In genomic region chr19:2477141-2477710, GRCh38 we compare ENCODE assay signal across 8 cellular contexts. TPM values are rescaled to one million over a fixed set of nuclear protein-coding genes. Genes with fewer than 3 reads are reported as not detected.
DNase-seq lines count a peak whose midpoint lies in the region; ATAC-seq and TF ChIP-seq lines count a peak whose summit lies in the region.

No MANE protein-coding gene starts in this region.

- TF ChIP-seq CTCF in AG04449 (IDR thresholded peaks at IDR 0.05; ENCODE audit: insufficient read depth, low read length, missing control alignments), result no peak
- no peak for TF ChIP-seq CTCF in IMR-90 (conservative IDR thresholded peaks at IDR 0.05; ENCODE audit: low read depth, low read length)
- no peak for TF ChIP-seq CTCF in right atrium auricular region (IDR thresholded peaks at IDR 0.05)
- TF ChIP-seq CTCF in sigmoid colon (IDR thresholded peaks at IDR 0.05), result no peak

- 0% methylated on average over 4 of the region's 27 CpGs; no CpG with 5 or more reads in 1 of the 2 experiments for WGBS in IMR-90 (ENCODE audit: extremely low coverage in 2 of 2, insufficient read length in 1 of 2), 2 experiments
- WGBS in sigmoid colon, 2 donors, result 2 to 7% methylated on average over 27 of the region's 27 CpGs

- H3K23ac ChIP-seq in IMR-90 (ENCODE audit: low read depth, low read length), result peak overlapping the region; percentile 83

- H4K5ac ChIP-seq in IMR-90 (ENCODE audit: low read depth, low read length), result no peak overlapping the region

- H3K4me1 ChIP-seq in IMR-90 (ENCODE audit: control insufficient read depth, insufficient read depth, low read length) (peaks cover 4% of the 10 kb centered on the region; the same call in 1 of the 2 replicates), adipocyte (ENCODE audit: control insufficient read depth, insufficient read depth, low read length) (peaks cover 3% of the 10 kb centered on the region), right atrium auricular region (peaks cover 0 to 39% of the 10 kb centered on the region in 2 donors), sigmoid colon (peaks cover 0 to 35% (median 20%) of the 10 kb centered on the region in 4 donors)

- H3K9me3 ChIP-seq in IMR-90 (ENCODE audit: control insufficient read depth, insufficient read depth, low read length) (peaks cover under 1% of the 10 kb centered on the region), adipocyte (ENCODE audit: control insufficient read depth, low read length) (peaks cover under 1% of the 10 kb centered on the region), right atrium auricular region (no peaks in the 10 kb centered on the region), sigmoid colon (no peaks in the 10 kb centered on the region)

- H4K8ac ChIP-seq in IMR-90 (ENCODE audit: low read depth in 2 of 2, low read length in 2 of 2), result peak overlapping the region in 1 of 2 experiments; percentile 66; a peak in 2 of 4 replicates

- peak overlapping the region; percentile 31; the same call in 1 of the 2 replicates for H2AK5ac ChIP-seq in IMR-90 (ENCODE audit: low read depth, low read length)

- peaks cover 0 to 19% of the 10 kb centered on the region in 2 experiments; a peak in 1 of 4 replicates for H3K79me1 ChIP-seq in IMR-90 (ENCODE audit: low read depth in 1 of 2, low read length in 2 of 2)

- peak overlapping the region; percentile 83 for H3K4ac ChIP-seq in IMR-90 (ENCODE audit: low read depth, low read length)

- dilution Hi-C loops in IMR-90 (cut with HindIII; ENCODE audit: low sequenced_read_pairs, unreplicated experiment), result no loop called here

- H3K9me1 ChIP-seq in IMR-90 (ENCODE audit: insufficient read depth, low read length), result no peaks in the 10 kb centered on the region

- H3K27ac ChIP-seq in IMR-90 (ENCODE audit: insufficient read depth, low read length), result peak overlapping the region; percentile 76
- H3K27ac ChIP-seq in right atrium auricular region, result peak overlapping the region; percentile 95 to 98
- H3K27ac ChIP-seq in sigmoid colon, result peak overlapping the region; percentile 91 to 96 (median 94)

- H4K20me1 ChIP-seq in IMR-90 (ENCODE audit: insufficient read depth, low read length), result peaks cover 36% of the 10 kb centered on the region

- DNase-seq in AG04449 (ENCODE audit: low read depth, low spot score), result no peak
- DNase-seq in IMR-90, result peak; percentile 34
- DNase-seq in adipocyte (ENCODE audit: low read depth), result peak; percentile 72
- no peak for DNase-seq in right atrium auricular region (ENCODE audit: low spot score)
- no peak for DNase-seq in sigmoid colon

- in situ Hi-C loops in IMR-90 (cut with MboI; ENCODE audit: low sequenced_read_pairs), result loop anchor here (5.0 kb wide), 1 partner anchor 60 kb away; no protein-coding TSS in a partner anchor

- H3K36me3 ChIP-seq in IMR-90 (ENCODE audit: control insufficient read depth, insufficient read depth, low read length) (peaks cover 4% of the 10 kb centered on the region; the same call in 1 of the 2 replicates), adipocyte (ENCODE audit: control insufficient read depth, insufficient read depth, low read length, severe bottlenecking) (peaks cover 17% of the 10 kb centered on the region), right atrium auricular region (peaks cover 19% of the 10 kb centered on the region), sigmoid colon (peaks cover 0 to 14% (median 4%) of the 10 kb centered on the region in 4 donors)

- H2BK5ac ChIP-seq in IMR-90 (ENCODE audit: low read depth, low read length, poor library complexity, severe bottlenecking), result peak overlapping the region; percentile 85

- peak overlapping the region; percentile 25; the same call in 1 of the 2 replicates for H4K91ac ChIP-seq in IMR-90 (ENCODE audit: insufficient read depth, low read depth, low read length)

- TF ChIP-seq EP300 in sigmoid colon (IDR thresholded peaks at IDR 0.05), result no peak

- peak overlapping the region; percentile 44 for H2AFZ ChIP-seq in IMR-90 (replicated peaks; ENCODE audit: low read length, poor library complexity)

- H3K4me3 ChIP-seq in AG04449 (ENCODE audit: low read depth, low read length), result peak overlapping the region; percentile 100
- peak overlapping the region; percentile 84 for H3K4me3 ChIP-seq in IMR-90 (ENCODE audit: insufficient read depth, low read depth, low read length)
- peak overlapping the region; percentile 95 for H3K4me3 ChIP-seq in adipocyte (ENCODE audit: low read length)
- H3K4me3 ChIP-seq in right atrium auricular region, result peak overlapping the region; percentile 89 to 96
- H3K4me3 ChIP-seq in sigmoid colon, result peak overlapping the region; percentile 71 to 97 (median 94)

- H2BK15ac ChIP-seq in IMR-90 (ENCODE audit: low read depth, low read length), result no peak overlapping the region

- intact Hi-C loops in IMR-90 (cut with micrococcal nuclease) (loop anchor here (10.0 kb wide), 1 partner anchor 268 kb away; the partner anchor contains the start of gene SLC39A3), sigmoid colon (cut with DNase I) (loop anchor here (2.0 kb wide), 1 partner anchor 126 kb away; no protein-coding TSS in a partner anchor)

- POLR2A ChIA-PET in AG04449 (lab: Yijun Ruan, JAX) (interaction anchor here (0.6 to 6.9 kb wide), 33 partner anchors 12 to 326 kb away, joined by 3 to 240 read pairs (median 12); partner anchors contain the start of genes AP3D1, LMNB2 and TIMM13), IMR-90 (lab: Charles Lee; ENCODE audit: unreplicated experiment) (interaction anchor here (0.5 to 3.3 kb wide), 9 partner anchors 14 to 137 kb away, joined by 3 to 63 read pairs (median 10); no protein-coding TSS in a partner anchor)

- H2AK9ac ChIP-seq in IMR-90 (replicated peaks; ENCODE audit: low read depth, low read length, poor library complexity), result peak overlapping the region; percentile 38

- peak overlapping the region; percentile 85 for H3K4me2 ChIP-seq in IMR-90 (ENCODE audit: low read depth, low read length)

- H3K9ac ChIP-seq in IMR-90 (ENCODE audit: low read depth, low read length), result peak overlapping the region; percentile 87
- peak overlapping the region; percentile 96 for H3K9ac ChIP-seq in adipocyte (ENCODE audit: low read length)

- no peaks in the 10 kb centered on the region for H3K27me3 ChIP-seq in IMR-90 (ENCODE audit: control insufficient read depth, insufficient read depth, low read length)
- no peaks in the 10 kb centered on the region for H3K27me3 ChIP-seq in adipocyte (replicated peaks; ENCODE audit: control insufficient read depth, insufficient read depth, low read length)
- H3K27me3 ChIP-seq in right atrium auricular region, result no peaks in the 10 kb centered on the region
- H3K27me3 ChIP-seq in sigmoid colon, result no peaks in the 10 kb centered on the region

- H3K18ac ChIP-seq in IMR-90 (ENCODE audit: low read depth, low read length), result no peak overlapping the region

- TF ChIP-seq RAD21 in IMR-90 (IDR thresholded peaks at IDR 0.05; ENCODE audit: low read length), result no peak

- H2BK120ac ChIP-seq in IMR-90 (ENCODE audit: low read depth, low read length), result peak overlapping the region; percentile 5; the same call in 1 of the 2 replicates

- H3K56ac ChIP-seq in IMR-90 (ENCODE audit: extremely low read depth, insufficient read depth, low read length), result peak overlapping the region; percentile 78

- CTCF ChIA-PET in AG04449 (lab: Yijun Ruan, JAX) (interaction anchor here (1.0 to 6.7 kb wide), 8 partner anchors 12 to 171 kb away, joined by 3 to 68 read pairs (median 6); no protein-coding TSS in a partner anchor), IMR-90 (lab: Yijun Ruan, JAX) (interaction anchor here (0.6 to 2.1 kb wide), 5 partner anchors 66 to 135 kb away, joined by 3 to 16 read pairs (median 7); no protein-coding TSS in a partner anchor)

- BruUV-seq in IMR-90 (replicated peaks; lab: Mats Ljungman, UMichigan), result no TSS peak

- no peak overlapping the region for H2BK20ac ChIP-seq in IMR-90 (ENCODE audit: low read depth, low read length)

- H3K14ac ChIP-seq in IMR-90 (replicated peaks; ENCODE audit: low read depth, low read length), result peak overlapping the region; percentile 92

- ATAC-seq in IMR-90 (ENCODE audit: low read depth) (no peak), GM18502 (IDR thresholded peaks at IDR 0.05; ENCODE audit: poor library complexity, unreplicated experiment) (no peak), HG02763 (IDR thresholded peaks at IDR 0.05; ENCODE audit: unreplicated experiment) (no peak), GM19035 (IDR thresholded peaks at IDR 0.05; ENCODE audit: unreplicated experiment) (no peak)

- TF ChIP-seq POLR2A in IMR-90 (IDR thresholded peaks at IDR 0.05; ENCODE audit: low read depth, low read length) (no peak; the same call in 1 of the 2 replicates), sigmoid colon (IDR thresholded peaks at IDR 0.05) (no peak)

TF ChIP-seq in IMR-90, 13 proteins besides CTCF, POLR2A, EP300 and RAD21 (continues in another document):
- TF ChIP-seq MXI1 (IDR thresholded peaks at IDR 0.05; ENCODE audit: borderline replicate concordance, low read depth, low read length) (0 out of 2 replicates have a peak, but pooled peaks have one; percentile 6), FOS (IDR thresholded peaks at IDR 0.05; ENCODE audit: low read depth, low read length) (no peak), CHD1 (IDR thresholded peaks at IDR 0.05; ENCODE audit: low read depth, low read length) (peak; percentile 66)

RNA-seq across cellular contexts. Expression of gene GADD45B, which starts 1.3 kb away (rescaled TPM):
- 28.1 and 30.1 TPM in 2 replicates for total RNA-seq in IMR-90 (2012; rRNA removed)
- polyA plus RNA-seq in IMR-90 (2012; rRNA removed), result 84.0 and 106 TPM in 2 replicates
- polyA plus RNA-seq in IMR-90 (2012; cell fraction: cytosol; rRNA removed), result 70.3 and 87.0 TPM in 2 replicates
- polyA plus RNA-seq in IMR-90 (2012; cell fraction: nucleus; rRNA removed; ENCODE audit: low replicate concordance), result 301 and 400 TPM in 2 replicates
- total RNA-seq in right atrium auricular region, result 100 to 1,000 TPM; 205 to 218 TPM
- 100 to 1,000 TPM in 2 of 4 donors, 10 to 100 TPM in 2; 82.0 to 708 (median 108) TPM for total RNA-seq in sigmoid colon
- polyA plus RNA-seq in sigmoid colon, result 10 to 100 TPM; 25.0 to 56.3 (median 54.7) TPM

RNA-seq across cellular contexts. Expression of gene LMNB2, which starts 20.5 kb away (rescaled TPM):
- total RNA-seq in IMR-90 (2012; rRNA removed), result 104 and 108 TPM in 2 replicates
- 106 and 117 TPM in 2 replicates for polyA plus RNA-seq in IMR-90 (2012; rRNA removed)
- polyA plus RNA-seq in IMR-90 (2012; cell fraction: cytosol; rRNA removed), result 57.0 and 66.3 TPM in 2 replicates
- 88.6 and 109 TPM in 2 replicates for polyA plus RNA-seq in IMR-90 (2012; cell fraction: nucleus; rRNA removed; ENCODE audit: low replicate concordance)
- 10 to 100 TPM in 1 of 2 donors, 1 to 10 TPM in 1; 9.9 to 16.2 TPM for total RNA-seq in right atrium auricular region
- 10 to 100 TPM in 3 of 4 donors, 1 to 10 TPM in 1; 7.4 to 19.7 (median 12.6) TPM for total RNA-seq in sigmoid colon
- 10 to 100 TPM; 15.0 to 74.4 (median 20.3) TPM for polyA plus RNA-seq in sigmoid colon

RNA-seq across cellular contexts. Expression of gene TIMM13, which starts 49.8 kb away (rescaled TPM):
- total RNA-seq in IMR-90 (2012; rRNA removed) (21.0 and 29.2 TPM in 2 replicates), right atrium auricular region (10 to 100 TPM; 37.1 to 37.2 TPM), sigmoid colon (10 to 100 TPM; 23.6 to 29.3 (median 26.3) TPM)
- polyA plus RNA-seq in IMR-90 (2012; rRNA removed) (62.3 and 93.7 TPM in 2 replicates), sigmoid colon (100 to 1,000 TPM in 2 of 3 donors, 10 to 100 TPM in 1; 92.2 to 135 (median 101) TPM)
- polyA plus RNA-seq in IMR-90 (2012; cell fraction: cytosol; rRNA removed), result 73.2 and 85.8 TPM in 2 replicates
- 30.1 and 56.4 TPM in 2 replicates for polyA plus RNA-seq in IMR-90 (2012; cell fraction: nucleus; rRNA removed; ENCODE audit: low replicate concordance)

Comparison
In these comparisons a context has a peak if more than half of its experiments do, and no peak if none do; other contexts are left out.
1. DNase-seq: peak in IMR-90 (single experiment) and adipocyte (single experiment); none in AG04449 (single experiment), right atrium auricular region (single experiment) and sigmoid colon (single experiment).
2. Peak in every context shown above with its lines, with median percentiles within 50 percentile points of each other: H3K4me3 ChIP-seq and H3K27ac ChIP-seq.